28 cellular contexts compared by ENCODE assay signal in the genomic region with DNA sequence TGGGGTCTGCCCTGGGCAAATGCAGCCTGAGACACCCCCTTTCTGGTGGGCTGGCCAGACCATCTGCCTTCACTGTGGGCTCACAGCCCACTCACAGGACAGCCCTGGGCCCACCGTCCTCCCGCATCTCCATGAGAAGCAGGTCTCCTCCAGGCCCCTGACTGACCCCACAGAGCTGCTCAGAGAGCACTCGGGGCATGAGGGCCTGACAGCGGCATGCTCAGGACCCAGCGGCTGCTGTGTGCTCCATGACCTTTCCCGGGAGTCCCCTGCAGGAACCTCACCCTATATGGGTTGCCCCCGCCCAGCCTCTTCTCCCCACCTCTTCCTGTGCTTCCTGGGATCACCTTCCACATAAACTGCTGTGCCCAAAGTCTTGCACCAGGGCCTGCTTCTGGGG.
"Had no signal": no experiment of that assay in that cellular context is flagged by ENCODE, and none has a peak within 500 bp of the region (broad histone marks: within the 10 kb centered on the region; RNA-seq: fewer than 3 reads in every experiment).

No MANE protein-coding gene starts in this region.

- H3K9me3 ChIP-seq: gastrocnemius medialis, prostate gland, right atrium auricular region, suprapubic skin, transverse colon, vagina had no signal

- H3K27me3 ChIP-seq: neural progenitor cell, right atrium auricular region, transverse colon, vagina had no signal

- H3K4me3 Mint-ChIP-seq: endodermal cell; naive thymus-derived CD4-positive, alpha-beta T cell; nephron; neural progenitor cell; stimulated activated naive CD8-positive, alpha-beta T cell treated with anti-CD3 and anti-CD28 coated beads, Interleukin-15, amount 100 ng/mL, for 72 hours had no signal

- H2AFZ ChIP-seq: neural progenitor cell had no signal

- H3K27ac ChIP-seq: epithelial cell of prostate, gastrocnemius medialis, neural progenitor cell, prostate gland, right atrium auricular region, skin epidermis, suprapubic skin, transverse colon, vagina had no signal

- ATAC-seq: esophagus mucosa; gastrocnemius medialis; left colon; naive thymus-derived CD4-positive, alpha-beta T cell; stimulated activated naive CD8-positive, alpha-beta T cell treated with anti-CD3 and anti-CD28 coated beads, Interleukin-15, amount 100 ng/mL, for 72 hours had no signal

- H3K4me3 ChIP-seq: gastrocnemius medialis, neural progenitor cell, prostate gland, right atrium auricular region, skin epidermis, suprapubic skin, transverse colon, vagina had no signal

- H3K36me3 ChIP-seq: gastrocnemius medialis, neural progenitor cell, prostate gland, right atrium auricular region, suprapubic skin, transverse colon, vagina had no signal

- DNase-seq: cerebellar nuclear complex; effector CD8-positive, alpha-beta T cell; endodermal cell; foreskin fibroblast; gastrocnemius medialis; head of caudate nucleus; kidney glomerular epithelial cell; left colon; mesendoderm; midbrain; naive thymus-derived CD4-positive, alpha-beta T cell; nucleus accumbens; stimulated activated CD4-positive, alpha-beta T cell treated with anti-CD3 and anti-CD28 coated beads, Interleukin-15, amount 100 ng/mL, for 24 hours; stimulated activated CD4-positive, alpha-beta T cell treated with anti-CD3 and anti-CD28 coated beads, Interleukin-2, amount 100 ng/mL, for 48 hours; stimulated activated naive CD4-positive, alpha-beta T cell; stimulated activated naive CD8-positive, alpha-beta T cell treated with anti-CD3 and anti-CD28 coated beads, Interleukin-15, amount 100 ng/mL, for 72 hours; transverse colon had no signal

- H3K4me1 ChIP-seq: gastrocnemius medialis, neural progenitor cell, prostate gland, right atrium auricular region, suprapubic skin, transverse colon, vagina had no signal

- H3K4me2 ChIP-seq: neural progenitor cell had no signal

- H3K4me1 Mint-ChIP-seq: endodermal cell had no signal

- H3K36me3 Mint-ChIP-seq: naive thymus-derived CD4-positive, alpha-beta T cell; neural progenitor cell had no signal

- H3K27me3 Mint-ChIP-seq: stimulated activated naive CD8-positive, alpha-beta T cell treated with anti-CD3 and anti-CD28 coated beads, Interleukin-15, amount 100 ng/mL, for 72 hours had no signal

- H3K27ac Mint-ChIP-seq: endodermal cell; naive thymus-derived CD4-positive, alpha-beta T cell; neural progenitor cell had no signal

- FAIRE-seq: colon, islet of Langerhans had no signal

- H3K9me3 Mint-ChIP-seq: endodermal cell; naive thymus-derived CD4-positive, alpha-beta T cell; nephron; stimulated activated naive CD8-positive, alpha-beta T cell treated with anti-CD3 and anti-CD28 coated beads, Interleukin-15, amount 100 ng/mL, for 72 hours had no signal

- H3K9ac ChIP-seq: neural progenitor cell had no signal
